In genomic region chr20:3068986-3069900, GRCh38 we compare ENCODE assay signal across 10 cellular contexts. TPM values are rescaled to one million over a fixed set of nuclear protein-coding genes. Genes with fewer than 3 reads are reported as not detected.
DNase-seq lines count a peak whose midpoint lies in the region; ATAC-seq and TF ChIP-seq lines count a peak whose summit lies in the region.
"Had no signal": no experiment of that assay in that cellular context is flagged by ENCODE, and none has a peak within 500 bp of the region (broad histone marks: within the 10 kb centered on the region; RNA-seq: fewer than 3 reads in every experiment).

No MANE protein-coding gene starts in this region.

- H3K4me3 Mint-ChIP-seq in CD4-positive, CD25-positive, alpha-beta regulatory T cell = no peak overlapping the region

- peak in 2 of 3 donors; percentile 55 to 60 for DNase-seq in CD4-positive, CD25-positive, alpha-beta regulatory T cell
- DNase-seq in fibroblast of mammary gland (ENCODE audit: low read depth) = peak; percentile 72
- no peak for DNase-seq in NOMO-1 (lab: John Stamatoyannopoulos, UW; ENCODE audit: unreplicated experiment in 2 of 2)

- peak in 1 of 2 donors; percentile 35 for ATAC-seq in CD4-positive, CD25-positive, alpha-beta regulatory T cell (ENCODE audit: low read depth in 2 of 2)
- ATAC-seq in HG03342 (IDR thresholded peaks at IDR 0.05; ENCODE audit: unreplicated experiment) (no peak), GM19463 (IDR thresholded peaks at IDR 0.05; ENCODE audit: unreplicated experiment) (no peak), GM21717 (IDR thresholded peaks at IDR 0.05; ENCODE audit: unreplicated experiment) (no peak)

- H3K27me3 ChIP-seq in CD4-positive, CD25-positive, alpha-beta regulatory T cell (ENCODE audit: control insufficient read depth, insufficient read depth, low read length) = no peaks in the 10 kb centered on the region

- no peaks in the 10 kb centered on the region for H3K36me3 ChIP-seq in CD4-positive, CD25-positive, alpha-beta regulatory T cell (ENCODE audit: control insufficient read depth, insufficient read depth, low read length)

- H3K4me1 ChIP-seq in CD4-positive, CD25-positive, alpha-beta regulatory T cell (ENCODE audit: control insufficient read depth, insufficient read depth, low read length, poor library complexity, severe bottlenecking) = peaks cover 15% of the 10 kb centered on the region

- H3K4me3 ChIP-seq in CD4-positive, CD25-positive, alpha-beta regulatory T cell (ENCODE audit: low read depth, low read length) = no peak overlapping the region
- no peak overlapping the region for H3K4me3 ChIP-seq in GM12875 (ENCODE audit: low read depth, low read length)
- H3K4me3 ChIP-seq in fibroblast of mammary gland (ENCODE audit: control insufficient read depth, low read depth, low read length) = no peak overlapping the region

- no peaks in the 10 kb centered on the region for H3K9me3 ChIP-seq in CD4-positive, CD25-positive, alpha-beta regulatory T cell (ENCODE audit: control insufficient read depth in 2 of 2, low read length in 2 of 2)

- TF ChIP-seq CTCF in GM12875 (IDR thresholded peaks at IDR 0.05; ENCODE audit: borderline replicate concordance, insufficient read depth, low read depth, low read length) (peak; percentile 44; the same call in 1 of the 2 replicates), fibroblast of mammary gland (conservative IDR thresholded peaks at IDR 0.05; ENCODE audit: control insufficient read depth, insufficient read depth, low read depth, low read length) (no peak)

- peak overlapping the region in 2 of 3 donors; percentile 35 to 50 for H3K27ac Mint-ChIP-seq in CD4-positive, CD25-positive, alpha-beta regulatory T cell

- H3K9me3 Mint-ChIP-seq in CD4-positive, CD25-positive, alpha-beta regulatory T cell = peaks cover 0 to 1% (median 0%) of the 10 kb centered on the region in 7 donors

- peaks cover 3% of the 10 kb centered on the region for H3K36me3 Mint-ChIP-seq in CD4-positive, CD25-positive, alpha-beta regulatory T cell

- no peak overlapping the region for H3K27ac ChIP-seq in CD4-positive, CD25-positive, alpha-beta regulatory T cell (ENCODE audit: insufficient read depth, low read length, poor library complexity, severe bottlenecking)

- H3K27me3 Mint-ChIP-seq in CD4-positive, CD25-positive, alpha-beta regulatory T cell = peaks cover 12% of the 10 kb centered on the region

- H3K4me1 Mint-ChIP-seq in CD4-positive, CD25-positive, alpha-beta regulatory T cell = peaks cover 10 to 45% (median 16%) of the 10 kb centered on the region in 4 donors

TF ChIP-seq in PFSK-1, 5 proteins besides CTCF, POLR2A, EP300 and RAD21:
- TF ChIP-seq FOXP2 (optimal IDR thresholded peaks at IDR 0.05; ENCODE audit: borderline replicate concordance, extremely low read depth, extremely low read length, insufficient read depth) (no peak), SIN3A (IDR thresholded peaks at IDR 0.05; ENCODE audit: borderline replicate concordance, insufficient read depth, low read length) (no peak), REST (IDR thresholded peaks at IDR 0.05; ENCODE audit: insufficient read depth in 1 of 2, low read depth in 2 of 2, low read length in 2 of 2) (peak; percentile 64 to 84; a peak in 3 of 4 replicates)

RNA-seq across cellular contexts. Expression of gene OXT, which starts 2.2 kb away (rescaled TPM):
- total RNA-seq in CD4-positive, CD25-positive, alpha-beta regulatory T cell = not detected
- polyA plus RNA-seq in CD4-positive, CD25-positive, alpha-beta regulatory T cell = under 1 TPM in 3 of 4 donors, not detected in 1; 0.50 to 0.83 (median 0.61) TPM
- not detected for polyA plus RNA-seq in PFSK-1 (2012; ENCODE audit: insufficient read length, low read depth)
- total RNA-seq: astrocyte, NCI-H460 had no signal

RNA-seq across cellular contexts. Expression of gene AVP, which starts 15.3 kb away (rescaled TPM):
- 1.4 TPM for total RNA-seq in CD4-positive, CD25-positive, alpha-beta regulatory T cell
- polyA plus RNA-seq in CD4-positive, CD25-positive, alpha-beta regulatory T cell = not detected
- not detected for polyA plus RNA-seq in PFSK-1 (2012; ENCODE audit: insufficient read length, low read depth)
- total RNA-seq: astrocyte, NCI-H460 had no signal

RNA-seq across cellular contexts. Expression of gene MRPS26, which starts 23.4 kb away (rescaled TPM):
- 17.6 TPM for total RNA-seq in CD4-positive, CD25-positive, alpha-beta regulatory T cell
- 10 to 100 TPM; 69.6 to 78.8 (median 72.7) TPM for polyA plus RNA-seq in CD4-positive, CD25-positive, alpha-beta regulatory T cell
- polyA plus RNA-seq in PFSK-1 (2012; ENCODE audit: insufficient read length, low read depth) = 141 TPM

RNA-seq across cellular contexts. Expression of gene GNRH2, which starts 25.8 kb away (rescaled TPM):
- 1.9 TPM for total RNA-seq in CD4-positive, CD25-positive, alpha-beta regulatory T cell
- not detected for polyA plus RNA-seq in CD4-positive, CD25-positive, alpha-beta regulatory T cell
- polyA plus RNA-seq in PFSK-1 (2012; ENCODE audit: insufficient read length, low read depth) = not detected
- total RNA-seq: NCI-H460 had no signal

Comparison
In these comparisons a context has a peak if more than half of its experiments do, and no peak if none do; other contexts are left out.
1. DNase-seq: peak in CD4-positive, CD25-positive, alpha-beta regulatory T cell (2 of 3) and fibroblast of mammary gland (single experiment); none in NOMO-1 (0 of 2).